8 cellular contexts compared by ENCODE assay signal in the genomic region with DNA sequence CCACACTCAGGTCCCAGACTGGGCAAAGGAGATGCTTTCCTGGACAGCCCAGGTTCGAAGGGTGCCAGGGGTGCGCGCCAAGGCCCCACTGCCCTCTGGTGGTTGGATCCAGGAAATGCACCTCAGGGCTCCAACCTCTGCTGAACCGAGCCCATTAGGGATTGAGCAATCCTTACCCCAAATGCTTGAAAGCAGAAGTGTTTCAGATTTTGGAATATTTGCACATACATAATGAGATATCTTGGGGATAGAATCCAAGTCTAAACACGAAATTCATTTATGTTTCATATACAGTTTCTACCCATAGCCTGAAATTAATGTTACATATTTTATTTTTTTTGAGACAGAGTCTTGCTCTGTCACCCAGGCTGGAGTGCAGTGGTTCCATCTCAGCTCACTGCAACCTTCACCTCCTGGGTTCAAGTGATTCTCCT. TPM values are rescaled to one million over a fixed set of nuclear protein-coding genes. Genes with fewer than 3 reads are reported as not detected.
A peak's percentile ranks its signal among the peaks of the same experiment; 100 is the strongest.
DNase-seq lines count a peak whose midpoint lies in the region; ATAC-seq and TF ChIP-seq lines count a peak whose summit lies in the region.

No MANE protein-coding gene starts in this region.

- peak overlapping the region in 1 of 2 donors; percentile 88 for H3K27ac ChIP-seq in uterus

- no peak for TF ChIP-seq POLR2A in uterus (IDR thresholded peaks at IDR 0.05)

- no peak for ATAC-seq in GM21737 (IDR thresholded peaks at IDR 0.05; ENCODE audit: unreplicated experiment)

- H3K4me3 ChIP-seq in LNCaP clone FGC (ENCODE audit: low read depth, low read length) (no peak overlapping the region), uterus (no peak overlapping the region)

- TF ChIP-seq CTCF in LNCaP clone FGC (IDR thresholded peaks at IDR 0.05; ENCODE audit: control insufficient read depth, extremely low read depth, insufficient read depth): peak; percentile 89
- peak; percentile 93 to 97 (median 95) for TF ChIP-seq CTCF in uterus (IDR thresholded peaks at IDR 0.05)

- no peaks in the 10 kb centered on the region for H3K27me3 ChIP-seq in uterus

- no peaks in the 10 kb centered on the region for H3K9me3 ChIP-seq in uterus

- peaks cover 6 to 18% of the 10 kb centered on the region in 2 donors for H3K4me1 ChIP-seq in uterus

- intact Hi-C loops in posterior cingulate gyrus (cut with DNase I): loop anchor here (1.0 kb wide), 1 partner anchor 53 kb away; no protein-coding TSS in a partner anchor
- intact Hi-C loops in uterus (cut with DNase I; ENCODE audit: low total_unique reads): loop anchor here (2.0 to 5.0 kb wide), 2 partner anchors 51 to 100 kb away; no protein-coding TSS in a partner anchor

- peak; percentile 77 for DNase-seq in ELR (ENCODE audit: low read depth)
- DNase-seq in LNCaP clone FGC (ENCODE audit: low read depth): no peak
- peak; percentile 77 for DNase-seq in SK-MEL-5 (ENCODE audit: low read depth, low spot score)
- DNase-seq in activated naive CD4-positive, alpha-beta T cell (lab: John Stamatoyannopoulos, UW): peak; percentile 21 to 60 (median 38)
- peak; percentile 78 for DNase-seq in glomerular visceral epithelial cell (ENCODE audit: extremely low spot score)
- peak in 9 of 10 donors; percentile 55 to 96 (median 76) for DNase-seq in posterior cingulate gyrus
- peak; percentile 82 to 87 for DNase-seq in uterus

- in situ Hi-C loops in SK-MEL-5 (cut with HindIII; ENCODE audit: low pct_unique_long_range_greater_than_20kb, low sequenced_read_pairs): no loop called here

- no peaks in the 10 kb centered on the region for H3K36me3 ChIP-seq in uterus

RNA-seq across cellular contexts. Expression of gene SLC9A1, which starts 57.4 kb away (rescaled TPM):
- total RNA-seq in SK-MEL-5 (2014; rRNA removed; shearing (Covaris generic)): 1.7 and 2.4 TPM in 2 replicates
- polyA plus RNA-seq in SK-MEL-5 (2015; cell fraction: cytosol; rRNA removed): 9.9 and 13.4 TPM in 2 replicates
- polyA plus RNA-seq in SK-MEL-5 (2015; cell fraction: nucleus; rRNA removed): 6.3 and 13.5 TPM in 2 replicates
- total RNA-seq in uterus: 10 to 100 TPM in 2 of 4 donors, 1 to 10 TPM in 2; 3.1 to 33.6 (median 18.4) TPM
